ENCODE assay signal across 27 cellular contexts in the genomic region with DNA sequence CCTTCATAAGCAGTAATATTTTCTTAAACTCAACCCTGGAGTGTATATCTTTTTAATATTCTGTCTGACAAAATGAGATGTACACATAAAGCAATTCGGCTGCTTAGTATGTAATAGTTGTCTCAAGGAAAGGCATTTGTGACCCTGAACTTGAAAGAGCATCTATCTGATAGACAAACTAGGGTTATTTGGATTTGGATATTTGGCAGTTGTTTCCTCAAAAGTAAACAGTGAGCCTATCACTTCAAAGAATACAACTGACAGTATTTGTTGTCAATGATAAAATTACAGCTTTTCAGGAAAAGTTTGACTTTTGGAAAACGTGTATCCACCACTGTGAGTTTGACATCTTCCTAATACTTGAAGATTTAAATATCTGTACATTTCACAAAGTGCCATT.
"Had no signal": no experiment of that assay in that cellular context is flagged by ENCODE, and none has a peak within 500 bp of the region (broad histone marks: within the 10 kb centered on the region; RNA-seq: fewer than 3 reads in every experiment).

No MANE protein-coding gene starts in this region.

- ATAC-seq: effector memory CD8-positive, alpha-beta T cell; esophagus mucosa; foreskin keratinocyte; gastroesophageal sphincter; heart left ventricle; heart right ventricle had no signal

- H3K27me3 ChIP-seq: colonic mucosa, dorsolateral prefrontal cortex, esophagus muscularis mucosa, esophagus squamous epithelium, foreskin keratinocyte, gastroesophageal sphincter, heart left ventricle, heart right ventricle had no signal

- H3K4me3 ChIP-seq: colonic mucosa, coronary artery, dorsolateral prefrontal cortex, esophagus muscularis mucosa, esophagus squamous epithelium, gastroesophageal sphincter, heart left ventricle, heart right ventricle had no signal

- H3K9me3 ChIP-seq: colonic mucosa, esophagus muscularis mucosa, esophagus squamous epithelium, gastroesophageal sphincter, heart left ventricle, heart right ventricle had no signal

- H3K4me1 ChIP-seq: colonic mucosa, foreskin keratinocyte had no signal

- H3K27ac ChIP-seq: colonic mucosa, coronary artery, dorsolateral prefrontal cortex, epithelial cell of prostate, esophagus muscularis mucosa, esophagus squamous epithelium, foreskin keratinocyte, gastroesophageal sphincter, heart left ventricle, heart right ventricle had no signal

- FAIRE-seq: colon, endometrium, endothelial cell of umbilical vein, frontal cortex had no signal

- DNase-seq: colonic mucosa; cortex of kidney; dermis blood vessel endothelial cell; dorsolateral prefrontal cortex; effector CD4-positive, alpha-beta T cell; effector CD8-positive, alpha-beta T cell; effector memory CD4-positive, alpha-beta T cell; effector memory CD8-positive, alpha-beta T cell; endodermal cell; erythroblast; esophagus squamous epithelium; foreskin fibroblast; foreskin keratinocyte; foreskin melanocyte; glutamatergic neuron; head of caudate nucleus; heart left ventricle; heart right ventricle had no signal

- H3K36me3 ChIP-seq: colonic mucosa, esophagus muscularis mucosa, esophagus squamous epithelium, gastroesophageal sphincter had no signal
